In the genomic region with DNA sequence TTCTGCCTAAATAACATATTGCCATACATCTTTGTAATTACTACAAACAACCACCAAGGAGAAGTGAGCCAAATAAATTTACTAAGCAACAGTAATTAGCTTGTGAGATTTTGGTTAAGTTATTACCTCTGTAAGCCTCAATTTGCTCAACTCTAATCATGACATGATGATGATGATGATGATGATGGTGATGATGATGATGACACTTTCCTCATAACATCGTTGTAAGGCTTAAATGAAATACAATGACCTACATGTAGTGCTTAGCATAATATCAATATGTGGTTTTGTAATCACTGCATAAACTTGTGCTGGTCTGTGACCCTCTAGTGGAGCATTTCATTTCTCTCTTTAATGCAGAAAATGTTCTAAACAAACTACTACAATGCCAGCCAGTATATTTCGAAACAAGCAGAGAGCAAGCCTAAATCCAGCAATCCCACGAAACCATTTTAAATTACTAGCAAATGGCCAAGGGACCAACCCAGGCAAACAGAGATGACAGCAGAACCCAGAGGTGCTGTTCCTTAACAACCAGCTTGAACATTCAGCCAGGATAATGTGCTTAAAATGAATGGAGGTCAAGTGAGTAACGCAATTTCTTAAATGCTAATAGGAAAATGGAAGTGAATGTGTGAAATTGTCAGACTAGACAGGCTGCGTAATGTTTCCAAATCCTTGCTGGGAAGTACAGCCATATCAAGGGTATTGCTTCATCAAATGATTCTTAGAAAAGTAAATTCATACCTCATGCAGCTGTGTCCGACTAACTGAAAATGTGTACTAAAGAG, we compare ENCODE assay signal across 1 cellular context.
TF ChIP-seq lines count a peak whose summit lies in the region.

No MANE protein-coding gene starts in this region.

TF ChIP-seq in HEK293, 187 proteins besides CTCF, POLR2A, EP300 and RAD21 (continued from another document):
- TF ChIP-seq, protein P1, sequence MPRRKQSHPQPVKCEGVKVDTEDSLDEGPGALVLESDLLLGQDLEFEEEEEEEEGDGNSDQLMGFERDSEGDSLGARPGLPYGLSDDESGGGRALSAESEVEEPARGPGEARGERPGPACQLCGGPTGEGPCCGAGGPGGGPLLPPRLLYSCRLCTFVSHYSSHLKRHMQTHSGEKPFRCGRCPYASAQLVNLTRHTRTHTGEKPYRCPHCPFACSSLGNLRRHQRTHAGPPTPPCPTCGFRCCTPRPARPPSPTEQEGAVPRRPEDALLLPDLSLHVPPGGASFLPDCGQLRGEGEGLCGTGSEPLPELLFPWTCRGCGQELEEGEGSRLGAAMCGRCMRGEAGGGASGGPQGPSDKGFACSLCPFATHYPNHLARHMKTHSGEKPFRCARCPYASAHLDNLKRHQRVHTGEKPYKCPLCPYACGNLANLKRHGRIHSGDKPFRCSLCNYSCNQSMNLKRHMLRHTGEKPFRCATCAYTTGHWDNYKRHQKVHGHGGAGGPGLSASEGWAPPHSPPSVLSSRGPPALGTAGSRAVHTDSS (tag by site-specific recombination; IDR thresholded peaks at IDR 0.05): peak; percentile 84
